In the genomic region with DNA sequence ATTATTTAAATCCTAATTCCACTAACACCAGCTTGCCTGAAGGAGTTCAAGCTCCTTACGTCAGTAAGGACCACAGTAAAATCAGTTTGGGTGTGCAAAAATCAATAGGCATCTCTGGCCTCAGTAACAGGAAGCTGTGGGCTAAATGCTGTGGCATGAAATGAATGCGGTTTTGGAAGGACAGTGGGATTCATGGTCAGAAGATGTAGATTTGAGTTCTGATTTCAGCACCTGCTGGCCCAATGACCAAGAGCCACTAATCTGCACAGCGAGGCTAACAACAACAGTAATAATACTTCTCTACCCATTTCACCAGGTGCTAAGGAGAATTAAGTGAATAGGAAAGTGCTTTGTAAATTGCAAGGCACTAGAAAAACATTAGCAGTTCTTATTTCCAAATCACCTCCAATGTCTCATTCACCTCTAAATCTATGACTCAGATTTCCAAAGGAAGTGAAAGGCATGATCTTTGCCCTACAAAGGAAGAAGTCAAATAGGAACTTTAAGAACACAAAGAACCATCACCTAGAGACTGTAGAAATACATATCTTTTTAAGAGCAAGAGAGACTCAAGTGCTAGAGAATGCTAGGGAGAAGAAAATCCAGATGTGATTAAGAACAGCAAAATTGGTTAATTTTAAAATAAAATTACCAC, we compare ENCODE assay signal across 1 cellular context.
TF ChIP-seq lines count a peak whose summit lies in the region.

No MANE protein-coding gene starts in this region.

TF ChIP-seq in GM12878, 131 proteins besides CTCF, POLR2A, EP300 and RAD21 (continued from another document):
- TF ChIP-seq ATF3 (IDR thresholded peaks at IDR 0.05; ENCODE audit: borderline replicate concordance, extremely low read depth, low read depth, low read length) (no peak), HDAC2 (IDR thresholded peaks at IDR 0.05) (no peak), ETV6 (conservative IDR thresholded peaks at IDR 0.05 in 1 of 2, IDR thresholded peaks at IDR 0.05 in 1 of 2; ENCODE audit: borderline replicate concordance in 1 of 2, low read depth in 1 of 2) (0 out of 4 replicates have a peak, but pooled peaks of 1 of the 2 experiments have one; percentile 21), RUNX3 (IDR thresholded peaks at IDR 0.05; ENCODE audit: low read length) (peak; percentile 73), ZNF24 (IDR thresholded peaks at IDR 0.05) (no peak), NR2F1 (conservative IDR thresholded peaks at IDR 0.05) (0 out of 2 replicates have a peak, but pooled peaks have one; percentile 24), BMI1 (IDR thresholded peaks at IDR 0.05; ENCODE audit: borderline replicate concordance) (0 out of 2 replicates have a peak, but pooled peaks have one; percentile 19), RFX5 (IDR thresholded peaks at IDR 0.05; ENCODE audit: low read depth, low read length) (no peak), CHD4 (IDR thresholded peaks at IDR 0.05) (no peak), STAT1 (conservative IDR thresholded peaks at IDR 0.05) (no peak), HDAC6 (IDR thresholded peaks at IDR 0.05; ENCODE audit: unreplicated experiment) (no peak), YBX1 (IDR thresholded peaks at IDR 0.05) (no peak), EED (IDR thresholded peaks at IDR 0.05; ENCODE audit: low read depth) (peak; percentile 53; the same call in 1 of the 2 replicates), DPF2 (IDR thresholded peaks at IDR 0.05) (peak; percentile 40; the same call in 1 of the 2 replicates), IRF4 (IDR thresholded peaks at IDR 0.05; ENCODE audit: low read depth, low read length) (no peak), IKZF2 (IDR thresholded peaks at IDR 0.05) (peak; percentile 30; a peak in 2 of 4 replicates), ELK1 (IDR thresholded peaks at IDR 0.05; ENCODE audit: low read depth, low read length) (no peak), GABPA (IDR thresholded peaks at IDR 0.05; ENCODE audit: low read depth) (no peak), RAD51 (IDR thresholded peaks at IDR 0.05) (peak; percentile 23; the same call in 1 of the 2 replicates)
- TF ChIP-seq, protein P1, sequence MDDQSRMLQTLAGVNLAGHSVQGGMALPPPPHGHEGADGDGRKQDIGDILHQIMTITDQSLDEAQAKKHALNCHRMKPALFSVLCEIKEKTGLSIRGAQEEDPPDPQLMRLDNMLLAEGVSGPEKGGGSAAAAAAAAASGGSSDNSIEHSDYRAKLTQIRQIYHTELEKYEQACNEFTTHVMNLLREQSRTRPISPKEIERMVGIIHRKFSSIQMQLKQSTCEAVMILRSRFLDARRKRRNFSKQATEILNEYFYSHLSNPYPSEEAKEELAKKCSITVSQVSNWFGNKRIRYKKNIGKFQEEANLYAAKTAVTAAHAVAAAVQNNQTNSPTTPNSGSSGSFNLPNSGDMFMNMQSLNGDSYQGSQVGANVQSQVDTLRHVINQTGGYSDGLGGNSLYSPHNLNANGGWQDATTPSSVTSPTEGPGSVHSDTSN (IDR thresholded peaks at IDR 0.05; ENCODE audit: insufficient replicate concordance, low read depth, low read length): no peak
- TF ChIP-seq, protein P2, sequence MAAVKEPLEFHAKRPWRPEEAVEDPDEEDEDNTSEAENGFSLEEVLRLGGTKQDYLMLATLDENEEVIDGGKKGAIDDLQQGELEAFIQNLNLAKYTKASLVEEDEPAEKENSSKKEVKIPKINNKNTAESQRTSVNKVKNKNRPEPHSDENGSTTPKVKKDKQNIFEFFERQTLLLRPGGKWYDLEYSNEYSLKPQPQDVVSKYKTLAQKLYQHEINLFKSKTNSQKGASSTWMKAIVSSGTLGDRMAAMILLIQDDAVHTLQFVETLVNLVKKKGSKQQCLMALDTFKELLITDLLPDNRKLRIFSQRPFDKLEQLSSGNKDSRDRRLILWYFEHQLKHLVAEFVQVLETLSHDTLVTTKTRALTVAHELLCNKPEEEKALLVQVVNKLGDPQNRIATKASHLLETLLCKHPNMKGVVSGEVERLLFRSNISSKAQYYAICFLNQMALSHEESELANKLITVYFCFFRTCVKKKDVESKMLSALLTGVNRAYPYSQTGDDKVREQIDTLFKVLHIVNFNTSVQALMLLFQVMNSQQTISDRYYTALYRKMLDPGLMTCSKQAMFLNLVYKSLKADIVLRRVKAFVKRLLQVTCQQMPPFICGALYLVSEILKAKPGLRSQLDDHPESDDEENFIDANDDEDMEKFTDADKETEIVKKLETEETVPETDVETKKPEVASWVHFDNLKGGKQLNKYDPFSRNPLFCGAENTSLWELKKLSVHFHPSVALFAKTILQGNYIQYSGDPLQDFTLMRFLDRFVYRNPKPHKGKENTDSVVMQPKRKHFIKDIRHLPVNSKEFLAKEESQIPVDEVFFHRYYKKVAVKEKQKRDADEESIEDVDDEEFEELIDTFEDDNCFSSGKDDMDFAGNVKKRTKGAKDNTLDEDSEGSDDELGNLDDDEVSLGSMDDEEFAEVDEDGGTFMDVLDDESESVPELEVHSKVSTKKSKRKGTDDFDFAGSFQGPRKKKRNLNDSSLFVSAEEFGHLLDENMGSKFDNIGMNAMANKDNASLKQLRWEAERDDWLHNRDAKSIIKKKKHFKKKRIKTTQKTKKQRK (IDR thresholded peaks at IDR 0.05; ENCODE audit: low read depth, low read length): no peak
- TF ChIP-seq, protein P3, sequence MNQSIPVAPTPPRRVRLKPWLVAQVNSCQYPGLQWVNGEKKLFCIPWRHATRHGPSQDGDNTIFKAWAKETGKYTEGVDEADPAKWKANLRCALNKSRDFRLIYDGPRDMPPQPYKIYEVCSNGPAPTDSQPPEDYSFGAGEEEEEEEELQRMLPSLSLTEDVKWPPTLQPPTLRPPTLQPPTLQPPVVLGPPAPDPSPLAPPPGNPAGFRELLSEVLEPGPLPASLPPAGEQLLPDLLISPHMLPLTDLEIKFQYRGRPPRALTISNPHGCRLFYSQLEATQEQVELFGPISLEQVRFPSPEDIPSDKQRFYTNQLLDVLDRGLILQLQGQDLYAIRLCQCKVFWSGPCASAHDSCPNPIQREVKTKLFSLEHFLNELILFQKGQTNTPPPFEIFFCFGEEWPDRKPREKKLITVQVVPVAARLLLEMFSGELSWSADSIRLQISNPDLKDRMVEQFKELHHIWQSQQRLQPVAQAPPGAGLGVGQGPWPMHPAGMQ (IDR thresholded peaks at IDR 0.05; ENCODE audit: borderline replicate concordance): no peak
